ENCODE assay signal across 11 cellular contexts in the genomic region with DNA sequence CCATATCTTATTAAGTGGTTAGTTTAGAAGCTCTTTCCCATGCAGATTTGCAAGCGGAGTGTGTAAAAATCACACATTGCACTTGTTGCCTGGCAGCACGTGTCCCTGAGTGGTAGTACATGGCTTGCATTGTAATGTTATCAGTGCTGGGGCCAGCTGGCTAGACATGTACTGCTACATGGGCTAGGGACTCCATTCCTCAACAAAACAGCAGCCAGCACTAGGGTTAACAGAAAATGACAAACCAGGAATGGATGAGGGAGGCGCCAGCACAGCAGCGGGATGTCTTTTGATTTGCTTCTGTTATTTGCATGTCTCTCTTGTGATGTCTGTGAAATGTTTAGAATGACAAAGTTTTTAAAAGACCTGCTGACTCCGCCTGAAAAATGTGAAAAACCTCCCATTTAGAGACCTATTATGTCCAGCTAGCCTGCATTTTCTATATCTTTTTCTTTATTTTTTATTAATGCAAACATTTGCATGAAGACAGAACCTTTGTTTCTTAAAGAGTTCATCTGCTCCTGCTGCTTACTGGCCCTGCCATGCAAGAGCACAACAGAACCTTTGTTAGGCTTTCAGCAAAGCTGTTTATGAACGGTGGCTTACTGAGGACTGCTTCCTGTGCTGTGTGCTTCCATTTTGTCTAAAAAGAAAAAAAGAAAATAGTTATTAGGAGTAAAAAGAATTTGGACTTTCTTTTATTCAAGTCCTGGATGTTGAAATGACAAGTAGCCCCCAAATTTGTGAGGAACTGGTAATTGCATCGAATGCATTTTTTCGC. TPM values are rescaled to one million over a fixed set of nuclear protein-coding genes. Genes with fewer than 3 reads are reported as not detected.
DNase-seq lines count a peak whose midpoint lies in the region; ATAC-seq, FAIRE-seq and TF ChIP-seq lines count a peak whose summit lies in the region.
"Had no signal": no experiment of that assay in that cellular context is flagged by ENCODE, and none has a peak within 500 bp of the region (broad histone marks: within the 10 kb centered on the region; RNA-seq: fewer than 3 reads in every experiment).

No MANE protein-coding gene starts in this region.

- H3K4me1 Mint-ChIP-seq in HFFc6 (ENCODE audit: low read depth), result peaks cover 20% of the 10 kb centered on the region

- FAIRE-seq in A549 (lab: Jason Lieb, UNC), result no peak

- peak in 1 of 2 experiments; percentile 45; a peak in 1 of 6 replicates for ATAC-seq in A549
- no peak for ATAC-seq in left lobe of liver
- ATAC-seq in GM21515 (IDR thresholded peaks at IDR 0.05; ENCODE audit: unreplicated experiment), result no peak

- H3K27me3 ChIP-seq in HUES64 (ENCODE audit: insufficient read depth, low read length), result peaks cover 3% of the 10 kb centered on the region; the same call in 1 of the 2 replicates
- H3K27me3 ChIP-seq: ascending aorta, BE2C, esophagus squamous epithelium had no signal

- no peaks in the 10 kb centered on the region for H3K9me3 Mint-ChIP-seq in HFFc6

- DNase-seq in A549 (ENCODE audit: low read depth in 1 of 2, low spot score in 1 of 2) (no peak), choroid plexus epithelial cell (ENCODE audit: low read depth) (peak; percentile 20), GM10266 (ENCODE audit: extremely low spot score) (no peak), left lobe of liver (ENCODE audit: low spot score) (no peak), HFFc6 (no peak)
- DNase-seq: BE2C, esophagus squamous epithelium had no signal

- TF ChIP-seq CTCF in A549 (IDR thresholded peaks at IDR 0.05), result no peak
- TF ChIP-seq CTCF in choroid plexus epithelial cell (conservative IDR thresholded peaks at IDR 0.05; ENCODE audit: low read depth, low read length), result no peak
- no peak for TF ChIP-seq CTCF in GM10266 (IDR thresholded peaks at IDR 0.05; ENCODE audit: control insufficient read depth, insufficient read depth, low read depth, missing control alignments)
- no peak for TF ChIP-seq CTCF in HFFc6 (IDR thresholded peaks at IDR 0.05)

- H3K36me3 Mint-ChIP-seq in HFFc6 (ENCODE audit: low read depth), result no peaks in the 10 kb centered on the region; the same call in 1 of the 2 replicates

- H3K4me3 ChIP-seq in A549, result no peak overlapping the region
- peak overlapping the region; percentile 14 for H3K4me3 ChIP-seq in HUES64 (ENCODE audit: low read length)
- H3K4me3 ChIP-seq in choroid plexus epithelial cell (ENCODE audit: low read depth, low read length), result no peak overlapping the region
- H3K4me3 ChIP-seq in mesodermal cell (ENCODE audit: extremely low read depth, insufficient read depth, low read length, poor library complexity, severe bottlenecking), result no peak overlapping the region
- H3K4me3 ChIP-seq: ascending aorta, esophagus squamous epithelium had no signal

- no peak for TF ChIP-seq RAD21 in A549 (conservative IDR thresholded peaks at IDR 0.05 in 1 of 2, IDR thresholded peaks at IDR 0.05 in 1 of 2)

- CTCF ChIA-PET in A549 (lab: Yijun Ruan, JAX), result interaction anchor here (0.9 kb wide), 1 partner anchor 176 kb away, joined by 4 read pairs; no protein-coding TSS in a partner anchor

- H3K27ac ChIP-seq in A549 (peak overlapping the region; percentile 1 to 53; a peak in 2 of 6 replicates), HUES64 (ENCODE audit: low read depth, low read length) (peak overlapping the region; percentile 55), mesodermal cell (ENCODE audit: low read depth, low read length, severe bottlenecking) (peak overlapping the region; percentile 92)
- H3K27ac ChIP-seq: ascending aorta, esophagus squamous epithelium had no signal

- no peak for TF ChIP-seq EP300 in A549 (IDR thresholded peaks at IDR 0.05)

- H3K9me3 ChIP-seq in A549, result no peaks in the 10 kb centered on the region
- H3K9me3 ChIP-seq in HUES64 (ENCODE audit: insufficient read depth, low read depth, low read length), result no peaks in the 10 kb centered on the region
- H3K9me3 ChIP-seq in mesodermal cell (ENCODE audit: control insufficient read depth, low read length), result no peaks in the 10 kb centered on the region
- H3K9me3 ChIP-seq: ascending aorta, BE2C, esophagus squamous epithelium had no signal

- H3K9ac ChIP-seq in HUES64 (ENCODE audit: low read depth, low read length), result peak overlapping the region; percentile 8; the same call in 1 of the 2 replicates

- POLR2A ChIA-PET in A549 (lab: Yijun Ruan, JAX), result no interaction called here

- H3K36me3 ChIP-seq in HUES64 (ENCODE audit: insufficient read depth, low read length) (no peaks in the 10 kb centered on the region), mesodermal cell (ENCODE audit: control insufficient read depth, insufficient read depth, low read length) (peaks cover 11% of the 10 kb centered on the region)
- H3K36me3 ChIP-seq: ascending aorta, BE2C, esophagus squamous epithelium had no signal

- H3K27me3 Mint-ChIP-seq in HFFc6 (ENCODE audit: insufficient read depth), result no peaks in the 10 kb centered on the region

- H3K4me3 Mint-ChIP-seq in HFFc6, result no peak overlapping the region

- 88% methylated on average over 8 of the region's 8 CpGs for WGBS in A549 (ENCODE audit: missing lambda C conversion rate)
- WGBS in HUES64, result 27% methylated on average over 8 of the region's 8 CpGs
- WGBS in mesodermal cell (ENCODE audit: insufficient coverage in 2 of 2), 2 experiments, result 38 to 40% methylated on average over 4 to 6 of the region's 8 CpGs

- no peak overlapping the region for H3K27ac Mint-ChIP-seq in HFFc6

- peaks cover 24% of the 10 kb centered on the region for H3K4me1 ChIP-seq in A549
- H3K4me1 ChIP-seq in HUES64 (ENCODE audit: insufficient read depth, low read length), result peaks cover 41% of the 10 kb centered on the region
- peaks cover 24% of the 10 kb centered on the region for H3K4me1 ChIP-seq in mesodermal cell (ENCODE audit: control insufficient read depth, insufficient read depth, low read length, poor library complexity, severe bottlenecking)
- H3K4me1 ChIP-seq: ascending aorta, BE2C, esophagus squamous epithelium had no signal

- no peak for TF ChIP-seq POLR2A in A549 (IDR thresholded peaks at IDR 0.05; ENCODE audit: low read length)

- peak overlapping the region; percentile 68 for H3K4me2 ChIP-seq in A549

TF ChIP-seq in A549, 52 proteins besides CTCF, POLR2A, EP300 and RAD21:
- TF ChIP-seq HDAC2 (IDR thresholded peaks at IDR 0.05), result no peak
- no peak for TF ChIP-seq HOXA7 (CRISPR knock-in tag; IDR thresholded peaks at IDR 0.05)
- no peak for TF ChIP-seq TFCP2L1 (CRISPR knock-in tag; IDR thresholded peaks at IDR 0.05)
- TF ChIP-seq NFE2L2 (conservative IDR thresholded peaks at IDR 0.05; ENCODE audit: low read length), result no peak
- TF ChIP-seq RARB (CRISPR knock-in tag; IDR thresholded peaks at IDR 0.05), result no peak
- TF ChIP-seq MYC (IDR thresholded peaks at IDR 0.05; ENCODE audit: borderline replicate concordance, low read length), result no peak
- TF ChIP-seq CHD2 (IDR thresholded peaks at IDR 0.05; ENCODE audit: low read length, partially characterized antibody), result no peak
TF ChIP-seq in A549: peak in this region for 0.

RNA-seq across cellular contexts. Expression of a gene that starts 40.7 kb away (rescaled TPM):
- polyA plus RNA-seq in A549 (2011; rRNA removed), result 34.5 and 40.6 TPM in 2 replicates
- 40.0 and 43.3 TPM in 2 replicates for polyA plus RNA-seq in A549 (2012; cell fraction: cytosol; rRNA removed)
- 42.4 and 44.8 TPM in 2 replicates for polyA plus RNA-seq in A549 (2012; cell fraction: nucleus; rRNA removed)
- polyA plus RNA-seq in A549 (2017; fragmentation: RNase III; extraction: RNeasy Plus Mini Kit Qiagen cat#74134 plus additional on column Dnase treatment), result 30.5 to 31.7 TPM (median 31.5 TPM) in 3 replicates
- polyA minus RNA-seq in A549 (2011; rRNA and poly(A)+ RNA removed), result 53.9 and 55.8 TPM in 2 replicates
- 25.3 TPM for polyA plus RNA-seq in HUES64 (2013, experiment 1 of 2)
- polyA plus RNA-seq in HUES64 (2013, experiment 2 of 2), result 32.1 TPM
- polyA plus RNA-seq in mesodermal cell (2013, experiment 1 of 2), result 51.4 TPM
- polyA plus RNA-seq in mesodermal cell (2013, experiment 2 of 2), result 43.1 TPM
- total RNA-seq in left lobe of liver, result 4.1 TPM
- 10 to 100 TPM; 19.4 to 29.2 (median 27.1) TPM for total RNA-seq in HFFc6 (2021; fragmentation: NEBNext Ultra II Directional; extraction: Animal tissue kit (Norgen Biotek cat#: 25700))

RNA-seq across cellular contexts. Expression of a gene that starts 58.9 kb away (rescaled TPM):
- polyA plus RNA-seq in A549 (2011; rRNA removed) (4.0 and 7.0 TPM in 2 replicates), A549 (2017; fragmentation: RNase III; extraction: RNeasy Plus Mini Kit Qiagen cat#74134 plus additional on column Dnase treatment) (5.0 to 6.4 TPM (median 5.4 TPM) in 3 replicates)
- polyA plus RNA-seq in A549 (2012; cell fraction: cytosol; rRNA removed), result 4.7 and 5.2 TPM in 2 replicates
- polyA plus RNA-seq in A549 (2012; cell fraction: nucleus; rRNA removed), result 11.8 and 14.1 TPM in 2 replicates
- 14.2 and 20.3 TPM in 2 replicates for polyA minus RNA-seq in A549 (2011; rRNA and poly(A)+ RNA removed)
- polyA plus RNA-seq in HUES64 (2013, experiment 1 of 2), result 16.1 TPM
- polyA plus RNA-seq in HUES64 (2013, experiment 2 of 2), result 19.5 TPM
- 32.8 TPM for polyA plus RNA-seq in mesodermal cell (2013, experiment 1 of 2)
- 24.7 TPM for polyA plus RNA-seq in mesodermal cell (2013, experiment 2 of 2)
- total RNA-seq in left lobe of liver, result 0.50 TPM
- total RNA-seq in HFFc6 (2021; fragmentation: NEBNext Ultra II Directional; extraction: Animal tissue kit (Norgen Biotek cat#: 25700)), result 1 to 10 TPM; 1.4 to 2.1 (median 1.8) TPM

Comparison
In these comparisons a context has a peak if more than half of its experiments do, and no peak if none do; other contexts are left out.
1. H3K27ac ChIP-seq: peak in every context shown above with its lines; median percentile 92 in mesodermal cell; 55 in HUES64; 27 in A549.